Comparison of ENCODE assay signal across 30 cellular contexts in genomic region chr3:39024497-39024896, GRCh38. TPM values are rescaled to one million over a fixed set of nuclear protein-coding genes. Genes with fewer than 3 reads are reported as not detected.
"Had no signal": no experiment of that assay in that cellular context is flagged by ENCODE, and none has a peak within 500 bp of the region (broad histone marks: within the 10 kb centered on the region; RNA-seq: fewer than 3 reads in every experiment).

No MANE protein-coding gene starts in this region.

- H3K4me3 ChIP-seq: heart right ventricle, left lung, lower lobe of right lung, neural progenitor cell, right atrium auricular region, right lobe of liver, smooth muscle cell, stomach, testis, thyroid gland, transverse colon, upper lobe of right lung had no signal

- H3K4me3 Mint-ChIP-seq: naive B cell; natural killer cell; nephron progenitor cell; neural progenitor cell; stimulated activated naive B cell treated with anti-CD40 and anti-IgM and Interleukin-4, amounts not matched to agents 10 μg/mL and 1 μg/mL and 100 μg/mL, for 72 hours had no signal

- H3K27me3 ChIP-seq: left lung, neural progenitor cell, right atrium auricular region, right lobe of liver, stomach, testis, thyroid gland, transverse colon, upper lobe of right lung had no signal

- H3K9me3 Mint-ChIP-seq: naive B cell, natural killer cell, nephron progenitor cell, neural progenitor cell had no signal

- H3K27ac Mint-ChIP-seq: naive B cell; natural killer cell; nephron progenitor cell; neural progenitor cell; progenitor cell of endocrine pancreas; stimulated activated naive B cell treated with anti-CD40 and anti-IgM and Interleukin-4, amounts not matched to agents 10 μg/mL and 1 μg/mL and 100 μg/mL, for 72 hours had no signal

- H3K4me2 ChIP-seq: neural progenitor cell, smooth muscle cell had no signal

- H3K36me3 ChIP-seq: heart right ventricle, left lung, lower lobe of right lung, neural progenitor cell, neutrophil, right atrium auricular region, right lobe of liver, stomach, thyroid gland, transverse colon, upper lobe of right lung had no signal

- H3K27ac ChIP-seq: heart right ventricle, left lung, lower lobe of right lung, neural progenitor cell, neutrophil, parathyroid adenoma, right atrium auricular region, right lobe of liver, stomach, testis, thyroid gland, transverse colon, upper lobe of right lung had no signal

- H3K9me3 ChIP-seq: heart right ventricle, left lung, lower lobe of right lung, neutrophil, right atrium auricular region, right lobe of liver, stomach, testis, thyroid gland, transverse colon, upper lobe of right lung had no signal

- H3K4me1 Mint-ChIP-seq: nephron progenitor cell had no signal

- H3K36me3 Mint-ChIP-seq: naive B cell; natural killer cell; neural progenitor cell; stimulated activated naive B cell treated with anti-CD40 and anti-IgM and Interleukin-4, amounts not matched to agents 10 μg/mL and 1 μg/mL and 100 μg/mL, for 72 hours had no signal

- H3K27me3 Mint-ChIP-seq: progenitor cell of endocrine pancreas had no signal

- H2AFZ ChIP-seq: neural progenitor cell, parathyroid adenoma had no signal

- DNase-seq: heart right ventricle; hippocampal formation; kidney glomerular epithelial cell; left cardiac atrium; left lung; lower lobe of right lung; mammary epithelial cell; mesenchymal stem cell; naive B cell; natural killer cell; nephron progenitor cell; occipital lobe; right lobe of liver; stimulated activated CD4-positive, alpha-beta T cell treated with anti-CD3 and anti-CD28 coated beads, Interleukin-1b, Interleukin-23, amount 100 ng/mL, for 48 hours; stimulated activated CD4-positive, alpha-beta T cell treated with anti-CD3 and anti-CD28 coated beads, Interleukin-4, amount 100 ng/mL, for 1 hour; stimulated activated naive B cell treated with anti-CD40 and anti-IgM and Interleukin-4, amounts not matched to agents 10 μg/mL and 1 μg/mL and 100 μg/mL, for 72 hours; stimulated activated naive CD8-positive, alpha-beta T cell treated with anti-CD3 and anti-CD28 coated beads, Interleukin-15, Interleukin-2, amounts not matched to agents 100 U/mL and 50 U/mL, for 24 hours; stomach; testis; thyroid gland; transverse colon; upper lobe of right lung had no signal

- H3K9ac ChIP-seq: neural progenitor cell, parathyroid adenoma had no signal

- ATAC-seq: heart right ventricle; left cardiac atrium; left lung; natural killer cell; right lobe of liver; stimulated activated naive B cell treated with anti-CD40 and anti-IgM and Interleukin-4, amounts not matched to agents 10 μg/mL and 1 μg/mL and 100 μg/mL, for 72 hours; stimulated activated naive CD8-positive, alpha-beta T cell treated with anti-CD3 and anti-CD28 coated beads, Interleukin-15, Interleukin-2, amounts not matched to agents 100 U/mL and 50 U/mL, for 24 hours had no signal

- H3K79me2 ChIP-seq: parathyroid adenoma had no signal

- H3K4me1 ChIP-seq: left lung, lower lobe of right lung, neural progenitor cell, parathyroid adenoma, right atrium auricular region, right lobe of liver, stomach, testis, thyroid gland, transverse colon, upper lobe of right lung had no signal

- FAIRE-seq: keratinocyte, urothelium cell line had no signal

RNA-seq across cellular contexts. Expression of gene SCN11A, which starts 27.2 kb away (rescaled TPM):
- total RNA-seq: left cardiac atrium, mammary epithelial cell had no signal
- polyA plus RNA-seq: mammary epithelial cell, smooth muscle cell had no signal
